In genomic region chr10:92242380-92242779, GRCh38 we compare ENCODE assay signal across 11 cellular contexts. TPM values are rescaled to one million over a fixed set of nuclear protein-coding genes. Genes with fewer than 3 reads are reported as not detected.
DNase-seq lines count a peak whose midpoint lies in the region; ATAC-seq, FAIRE-seq and TF ChIP-seq lines count a peak whose summit lies in the region.
"Had no signal": no experiment of that assay in that cellular context is flagged by ENCODE, and none has a peak within 500 bp of the region (broad histone marks: within the 10 kb centered on the region; RNA-seq: fewer than 3 reads in every experiment).

No MANE protein-coding gene starts in this region.

- no peak overlapping the region for H3K27ac Mint-ChIP-seq in CD4-positive, alpha-beta T cell
- H3K27ac Mint-ChIP-seq in brain, result peak overlapping the region; percentile 83 to 97 (median 91)
- H3K27ac Mint-ChIP-seq in natural killer cell treated with Interleukin-12 subunit alpha and Interleukin-12 subunit beta and Interleukin-15 and Interleukin-18, amount 100 ng/mL, for 72 hours, result peak overlapping the region in 1 of 2 donors; percentile 67

- ATAC-seq in CD4-positive, alpha-beta T cell (ENCODE audit: poor library complexity), result no peak
- ATAC-seq in natural killer cell treated with Interleukin-12 subunit alpha and Interleukin-12 subunit beta and Interleukin-15 and Interleukin-18, amount 100 ng/mL, for 72 hours, result no peak
- ATAC-seq in GM21723 (IDR thresholded peaks at IDR 0.05; ENCODE audit: unreplicated experiment), result no peak

- no peak for FAIRE-seq in D721Med (lab: Jason Lieb, UNC)
- no peak for FAIRE-seq in frontal cortex (lab: Jason Lieb, UNC)

- no peaks in the 10 kb centered on the region for H3K27me3 ChIP-seq in CD4-positive, alpha-beta T cell (ENCODE audit: control insufficient read depth, insufficient read depth, low read length)
- H3K27me3 ChIP-seq: foreskin keratinocyte had no signal

- no peak for TF ChIP-seq CTCF in CD4-positive, alpha-beta T cell (IDR thresholded peaks at IDR 0.05)
- TF ChIP-seq CTCF in brain (conservative IDR thresholded peaks at IDR 0.05) (no peak), D721Med (IDR thresholded peaks at IDR 0.05; ENCODE audit: insufficient read depth, missing control alignments) (no peak)

- peaks cover 9% of the 10 kb centered on the region for H3K36me3 Mint-ChIP-seq in CD4-positive, alpha-beta T cell (ENCODE audit: low read depth)
- H3K36me3 Mint-ChIP-seq in brain, result peaks cover 17% of the 10 kb centered on the region
- H3K36me3 Mint-ChIP-seq in natural killer cell treated with Interleukin-12 subunit alpha and Interleukin-12 subunit beta and Interleukin-15 and Interleukin-18, amount 100 ng/mL, for 72 hours, result peaks cover 13% of the 10 kb centered on the region

- no peak for DNase-seq in CD4-positive, alpha-beta T cell
- DNase-seq in G401 (ENCODE audit: low spot score) (peak; percentile 26), D721Med (ENCODE audit: insufficient read length, low spot score) (no peak), EL (no peak), frontal cortex (ENCODE audit: low spot score in 2 of 2) (no peak)
- no peak for DNase-seq in natural killer cell treated with Interleukin-12 subunit alpha and Interleukin-12 subunit beta and Interleukin-15 and Interleukin-18, amount 100 ng/mL, for 72 hours (ENCODE audit: low spot score)
- DNase-seq: kidney had no signal

- peak overlapping the region; percentile 81 for H3K4me3 Mint-ChIP-seq in CD4-positive, alpha-beta T cell
- peak overlapping the region; percentile 76 to 93 (median 90) for H3K4me3 Mint-ChIP-seq in brain
- peak overlapping the region; percentile 71 for H3K4me3 Mint-ChIP-seq in natural killer cell treated with Interleukin-12 subunit alpha and Interleukin-12 subunit beta and Interleukin-15 and Interleukin-18, amount 100 ng/mL, for 72 hours

- intact Hi-C loops in CD4-positive, alpha-beta T cell (cut with DNase I, micrococcal nuclease), result loop anchor here in 1 of 2 experiments (5.0 kb wide), 1 partner anchor 50 kb away; the partner anchor contains the start of genes CPEB3 and MARCHF5

- peaks cover 44% of the 10 kb centered on the region for H3K4me1 Mint-ChIP-seq in CD4-positive, alpha-beta T cell (ENCODE audit: low read depth)
- peaks cover 49% of the 10 kb centered on the region for H3K4me1 Mint-ChIP-seq in brain
- H3K4me1 Mint-ChIP-seq in natural killer cell treated with Interleukin-12 subunit alpha and Interleukin-12 subunit beta and Interleukin-15 and Interleukin-18, amount 100 ng/mL, for 72 hours (ENCODE audit: low read depth in 2 of 2), result peaks cover 34 to 50% of the 10 kb centered on the region in 2 donors

- H3K9me3 Mint-ChIP-seq in CD4-positive, alpha-beta T cell, result no peaks in the 10 kb centered on the region
- H3K9me3 Mint-ChIP-seq in brain, result no peaks in the 10 kb centered on the region
- no peaks in the 10 kb centered on the region for H3K9me3 Mint-ChIP-seq in natural killer cell treated with Interleukin-12 subunit alpha and Interleukin-12 subunit beta and Interleukin-15 and Interleukin-18, amount 100 ng/mL, for 72 hours

- in situ Hi-C loops in G401 (cut with HindIII; ENCODE audit: low sequenced_read_pairs), result no loop called here

- H3K27me3 Mint-ChIP-seq in CD4-positive, alpha-beta T cell, result no peaks in the 10 kb centered on the region
- H3K27me3 Mint-ChIP-seq in brain, result peaks cover 20% of the 10 kb centered on the region
- H3K27me3 Mint-ChIP-seq in natural killer cell treated with Interleukin-12 subunit alpha and Interleukin-12 subunit beta and Interleukin-15 and Interleukin-18, amount 100 ng/mL, for 72 hours, result peaks cover 0 to 2% of the 10 kb centered on the region in 2 donors

- H3K27ac ChIP-seq in CD4-positive, alpha-beta T cell (ENCODE audit: low read depth, low read length), result no peak overlapping the region
- H3K27ac ChIP-seq: foreskin keratinocyte, GM23248 had no signal

- POLR2A ChIA-PET in CD4-positive, alpha-beta T cell (lab: Charles Lee), result interaction anchor here (4.7 kb wide), 1 partner anchor 49 kb away, joined by 28 read pairs; the partner anchor contains the start of genes CPEB3 and MARCHF5

- no peaks in the 10 kb centered on the region for H3K9me3 ChIP-seq in CD4-positive, alpha-beta T cell (ENCODE audit: control insufficient read depth, low read length)

- CTCF ChIA-PET in CD4-positive, alpha-beta T cell (lab: Charles Lee), result interaction anchor here (0.5 kb wide), 1 partner anchor 659 kb away, joined by 3 read pairs; no protein-coding TSS in a partner anchor

RNA-seq across cellular contexts. Expression of gene CPEB3, which starts 48.5 kb away (rescaled TPM):
- total RNA-seq in CD4-positive, alpha-beta T cell, result 1 to 10 TPM; 1.2 to 1.3 TPM
- 1.1 and 2.0 TPM in 2 replicates for total RNA-seq in G401 (2014; rRNA removed; shearing (Covaris generic))
- 3.9 TPM for polyA plus RNA-seq in brain (ENCODE audit: insufficient read depth, low read depth, low replicate concordance)
- total RNA-seq in natural killer cell treated with Interleukin-12 subunit alpha and Interleukin-12 subunit beta and Interleukin-15 and Interleukin-18, amount 100 ng/mL, for 72 hours, result 1 to 10 TPM; 4.0 to 4.8 TPM
- 21.2 TPM for total RNA-seq in frontal cortex

RNA-seq across cellular contexts. Expression of gene MARCHF5, which starts 48.6 kb away (rescaled TPM):
- 10 to 100 TPM; 33.5 to 36.1 TPM for total RNA-seq in CD4-positive, alpha-beta T cell
- 35.1 and 45.1 TPM in 2 replicates for total RNA-seq in G401 (2014; rRNA removed; shearing (Covaris generic))
- polyA plus RNA-seq in brain (ENCODE audit: insufficient read depth, low read depth, low replicate concordance), result 33.3 TPM
- total RNA-seq in natural killer cell treated with Interleukin-12 subunit alpha and Interleukin-12 subunit beta and Interleukin-15 and Interleukin-18, amount 100 ng/mL, for 72 hours, result 10 to 100 TPM; 26.5 to 32.0 TPM
- total RNA-seq in frontal cortex, result 20.4 TPM
